25 cellular contexts compared by ENCODE assay signal in the genomic region with DNA sequence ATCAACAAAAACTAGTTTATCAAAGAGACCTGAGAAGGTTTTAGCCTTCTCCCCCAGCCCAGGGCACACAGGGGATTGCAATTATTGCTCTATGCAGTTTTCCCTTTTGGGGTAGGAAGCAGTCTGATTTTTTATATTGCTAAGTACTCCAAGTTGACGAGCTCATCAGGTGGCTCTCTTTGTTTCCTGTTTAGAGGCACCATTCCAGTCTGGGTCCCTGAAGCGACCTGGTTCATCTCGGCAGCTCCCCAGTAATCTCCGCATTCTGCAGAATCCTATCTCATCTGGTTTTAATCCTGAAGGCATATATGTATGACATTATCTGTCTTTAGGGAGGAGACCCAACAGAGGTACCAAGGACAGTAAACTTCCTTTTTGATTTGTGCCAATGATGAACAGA. TPM values are rescaled to one million over a fixed set of nuclear protein-coding genes. Genes with fewer than 3 reads are reported as not detected.
"Had no signal": no experiment of that assay in that cellular context is flagged by ENCODE, and none has a peak within 500 bp of the region (broad histone marks: within the 10 kb centered on the region; RNA-seq: fewer than 3 reads in every experiment).

No MANE protein-coding gene starts in this region.

- ATAC-seq: heart right ventricle; left ventricle myocardium superior; lower lobe of right lung; natural killer cell; psoas muscle; right cardiac atrium; stimulated activated effector memory CD8-positive, alpha-beta T cell treated with anti-CD3 and anti-CD28 coated beads, Interleukin-12 subunit alpha, Interleukin-12 subunit beta, amount 100 ng/mL, for 72 hours had no signal

- H3K9me3 ChIP-seq: colonic mucosa, esophagus muscularis mucosa, heart right ventricle, lower lobe of right lung, ovary, sigmoid colon, stomach, testis, tibial artery had no signal

- H3K4me1 Mint-ChIP-seq: natural killer cell; stimulated activated effector memory CD8-positive, alpha-beta T cell treated with anti-CD3 and anti-CD28 coated beads, Interleukin-12 subunit alpha, Interleukin-12 subunit beta, amount 100 ng/mL, for 72 hours had no signal

- H3K27me3 Mint-ChIP-seq: dendritic cell treated with granulocyte-macrophage colony-stimulating factor and Interleukin-4, amounts not matched to agents 40 ng/mL and 50 ng/mL, for 4 days; type B pancreatic cell had no signal

- H3K4me3 Mint-ChIP-seq: dendritic cell treated with granulocyte-macrophage colony-stimulating factor and Interleukin-4, amounts not matched to agents 40 ng/mL and 50 ng/mL, for 4 days; natural killer cell; stimulated activated effector memory CD8-positive, alpha-beta T cell treated with anti-CD3 and anti-CD28 coated beads, Interleukin-12 subunit alpha, Interleukin-12 subunit beta, amount 100 ng/mL, for 72 hours; type B pancreatic cell had no signal

- H3K4me3 ChIP-seq: colonic mucosa, esophagus muscularis mucosa, heart right ventricle, lower lobe of right lung, ovary, psoas muscle, sigmoid colon, stomach, testis, tibial artery had no signal

- H3K27ac Mint-ChIP-seq: dendritic cell treated with granulocyte-macrophage colony-stimulating factor and Interleukin-4, amounts not matched to agents 40 ng/mL and 50 ng/mL, for 4 days; natural killer cell; stimulated activated effector memory CD8-positive, alpha-beta T cell treated with anti-CD3 and anti-CD28 coated beads, Interleukin-12 subunit alpha, Interleukin-12 subunit beta, amount 100 ng/mL, for 72 hours; type B pancreatic cell had no signal

- H3K27ac ChIP-seq: colonic mucosa, esophagus muscularis mucosa, heart right ventricle, lower lobe of right lung, ovary, psoas muscle, sigmoid colon, stomach, testis, tibial artery had no signal

- H3K4me1 ChIP-seq: colonic mucosa, esophagus muscularis mucosa, heart right ventricle, lower lobe of right lung, psoas muscle, sigmoid colon, stomach, testis, tibial artery had no signal

- DNase-seq: colonic mucosa; effector CD8-positive, alpha-beta T cell; foreskin melanocyte; glutamatergic neuron; heart right ventricle; hippocampal formation; left ventricle myocardium superior; lower lobe of right lung; natural killer cell; occipital lobe; ovary; psoas muscle; right cardiac atrium; sigmoid colon; stimulated activated CD4-positive, alpha-beta T cell treated with anti-CD3 and anti-CD28 coated beads, Interleukin-2, amount 100 ng/mL, for 24 hours; stimulated activated CD4-positive, alpha-beta T cell treated with anti-CD3 and anti-CD28 coated beads, Interleukin-4, amount 100 ng/mL, for 24 hours; stimulated activated naive CD4-positive, alpha-beta T cell treated with Interleukin-2 at 50 U/mL for 16 hours; stomach; testis; tibial artery had no signal

- H3K27me3 ChIP-seq: colonic mucosa, esophagus muscularis mucosa, heart right ventricle, ovary, sigmoid colon, stomach, testis, tibial artery had no signal

- H3K9me3 Mint-ChIP-seq: dendritic cell treated with granulocyte-macrophage colony-stimulating factor and Interleukin-4, amounts not matched to agents 40 ng/mL and 50 ng/mL, for 4 days; natural killer cell; stimulated activated effector memory CD8-positive, alpha-beta T cell treated with anti-CD3 and anti-CD28 coated beads, Interleukin-12 subunit alpha, Interleukin-12 subunit beta, amount 100 ng/mL, for 72 hours; type B pancreatic cell had no signal

- H3K36me3 Mint-ChIP-seq: natural killer cell; stimulated activated effector memory CD8-positive, alpha-beta T cell treated with anti-CD3 and anti-CD28 coated beads, Interleukin-12 subunit alpha, Interleukin-12 subunit beta, amount 100 ng/mL, for 72 hours had no signal

- H3K36me3 ChIP-seq: colonic mucosa, lower lobe of right lung, ovary had no signal

RNA-seq across cellular contexts. Expression of gene BHLHE41, which starts 56.3 kb away (rescaled TPM):
- polyA plus RNA-seq: neural cell had no signal
